ENCODE assay signal across 17 cellular contexts in the genomic region with DNA sequence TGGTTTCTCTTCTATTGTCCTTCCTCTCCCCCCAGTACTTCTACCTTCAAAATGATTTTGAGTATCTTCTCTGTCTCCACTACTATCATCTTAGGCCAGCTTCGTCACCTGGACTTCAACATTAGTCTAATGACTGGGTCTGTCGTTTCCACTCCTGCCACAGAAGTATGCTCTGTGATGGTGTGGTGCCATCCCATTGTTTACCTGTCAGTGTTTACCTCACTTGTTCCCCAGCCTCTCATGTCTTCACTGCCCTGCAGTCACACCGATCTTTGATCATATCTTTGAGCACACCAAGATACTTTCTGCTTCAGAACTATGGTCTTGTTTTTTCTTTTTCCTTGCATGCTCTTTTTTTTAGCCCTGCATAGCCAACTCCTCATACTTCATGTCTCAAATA.
DNase-seq lines count a peak whose midpoint lies in the region; ATAC-seq, FAIRE-seq and TF ChIP-seq lines count a peak whose summit lies in the region.
"Had no signal": no experiment of that assay in that cellular context is flagged by ENCODE, and none has a peak within 500 bp of the region (broad histone marks: within the 10 kb centered on the region; RNA-seq: fewer than 3 reads in every experiment).

No MANE protein-coding gene starts in this region.

- H4K8ac ChIP-seq in trophoblast cell (ENCODE audit: low read depth, low read length): no peak overlapping the region

- H2AK5ac ChIP-seq in trophoblast cell (ENCODE audit: low read length): no peak overlapping the region

- H2BK120ac ChIP-seq in trophoblast cell (ENCODE audit: insufficient read depth, low read length, poor library complexity): no peak overlapping the region

- no peak for ATAC-seq in GM18870 (IDR thresholded peaks at IDR 0.05; ENCODE audit: unreplicated experiment)
- ATAC-seq: K562 had no signal

- H3K79me1 ChIP-seq in trophoblast cell (ENCODE audit: low read length): peaks cover 8% of the 10 kb centered on the region

- intact Hi-C loops in tibial artery (cut with DNase I; ENCODE audit: low total_unique reads): loop anchor here (10.0 kb wide), 1 partner anchor 51 kb away; no protein-coding TSS in a partner anchor

- no peak overlapping the region for H3K4ac ChIP-seq in trophoblast cell (ENCODE audit: low read depth, low read length)

- H3K27me3 ChIP-seq in adipocyte (replicated peaks; ENCODE audit: control insufficient read depth, insufficient read depth, low read length) (no peaks in the 10 kb centered on the region), keratinocyte (ENCODE audit: control insufficient read depth, extremely low read depth, insufficient read depth, low read length) (no peaks in the 10 kb centered on the region), trophoblast cell (ENCODE audit: insufficient read depth, low read length) (no peaks in the 10 kb centered on the region), tibial artery (no peaks in the 10 kb centered on the region)
- H3K27me3 ChIP-seq: BE2C had no signal

- peaks cover 17% of the 10 kb centered on the region for H3K36me3 ChIP-seq in adipocyte (ENCODE audit: control insufficient read depth, insufficient read depth, low read length, severe bottlenecking)
- H3K36me3 ChIP-seq in keratinocyte (ENCODE audit: control insufficient read depth in 2 of 2, extremely low read depth in 1 of 2, insufficient read depth in 2 of 2, low read length in 2 of 2): peaks cover 2 to 9% of the 10 kb centered on the region in 2 experiments
- no peaks in the 10 kb centered on the region for H3K36me3 ChIP-seq in trophoblast cell (ENCODE audit: control insufficient read depth in 1 of 2, insufficient read depth in 2 of 2, low read length in 2 of 2)
- no peaks in the 10 kb centered on the region for H3K36me3 ChIP-seq in tibial artery

- H3K9me3 ChIP-seq in adipocyte (ENCODE audit: control insufficient read depth, low read length): no peaks in the 10 kb centered on the region
- no peaks in the 10 kb centered on the region for H3K9me3 ChIP-seq in keratinocyte (ENCODE audit: control insufficient read depth, low read depth, low read length)
- H3K9me3 ChIP-seq in trophoblast cell (ENCODE audit: insufficient read depth, low read depth, low read length): no peaks in the 10 kb centered on the region
- H3K9me3 ChIP-seq in tibial artery: no peaks in the 10 kb centered on the region
- H3K9me3 ChIP-seq: BE2C had no signal

- H3K79me2 ChIP-seq in keratinocyte (ENCODE audit: control insufficient read depth, insufficient read depth, low read length) (peaks cover 77% of the 10 kb centered on the region), trophoblast cell (ENCODE audit: control insufficient read depth, insufficient read depth, low read length, poor library complexity) (peaks cover 4% of the 10 kb centered on the region)

- H3K27ac ChIP-seq in keratinocyte (ENCODE audit: control insufficient read depth, insufficient read depth, low read length): no peak overlapping the region
- peak overlapping the region; percentile 45 for H3K27ac ChIP-seq in trophoblast cell (ENCODE audit: low read depth, low read length)
- H3K27ac ChIP-seq in tibial artery: peak overlapping the region; percentile 70 to 77

- no peak overlapping the region for H2BK12ac ChIP-seq in trophoblast cell (ENCODE audit: low read length)

- H3K14ac ChIP-seq in trophoblast cell (ENCODE audit: low read length): no peak overlapping the region

- peaks cover 56% of the 10 kb centered on the region for H3K4me1 ChIP-seq in adipocyte (ENCODE audit: control insufficient read depth, insufficient read depth, low read length)
- H3K4me1 ChIP-seq in keratinocyte (ENCODE audit: control insufficient read depth, extremely low read depth, insufficient read depth, low read length): peaks cover 21% of the 10 kb centered on the region
- H3K4me1 ChIP-seq in trophoblast cell (ENCODE audit: control insufficient read depth in 1 of 2, insufficient read depth in 2 of 2, low read length in 2 of 2): peaks cover 13 to 34% of the 10 kb centered on the region in 2 experiments
- H3K4me1 ChIP-seq in tibial artery: peaks cover 0 to 99% (median 49%) of the 10 kb centered on the region in 4 donors

- H4K12ac ChIP-seq in trophoblast cell (ENCODE audit: low read depth, low read length): no peak overlapping the region

- H2BK5ac ChIP-seq in trophoblast cell (ENCODE audit: low read depth, low read length, poor library complexity): no peak overlapping the region

- TF ChIP-seq CTCF in keratinocyte (optimal IDR thresholded peaks at IDR 0.05 in 1 of 3, IDR thresholded peaks at IDR 0.05 in 1 of 3, conservative IDR thresholded peaks at IDR 0.05 in 1 of 3; ENCODE audit: extremely low read depth in 1 of 3, insufficient read depth in 2 of 3, low read length in 3 of 3): no peak
- TF ChIP-seq CTCF in tibial artery (IDR thresholded peaks at IDR 0.05): no peak
- no peak for TF ChIP-seq CTCF in D721Med (IDR thresholded peaks at IDR 0.05; ENCODE audit: insufficient read depth, missing control alignments)

- DNase-seq in adipocyte (ENCODE audit: low read depth): peak; percentile 45
- no peak for DNase-seq in keratinocyte (ENCODE audit: low read depth, low spot score)
- DNase-seq in trophoblast cell: peak; percentile 45 to 69
- DNase-seq in tibial artery: no peak
- DNase-seq in D721Med (ENCODE audit: insufficient read length, low spot score): no peak
- DNase-seq in AG20443 (ENCODE audit: low spot score): no peak
- DNase-seq: BE2C; C1 segment of cervical spinal cord; CD4-positive, CD25-positive, alpha-beta regulatory T cell; CD8-positive, alpha-beta memory T cell; COR-L47; GOT3; H9 had no signal

- no peak overlapping the region for H3K23ac ChIP-seq in trophoblast cell (ENCODE audit: low read length)

- H3K4me2 ChIP-seq in keratinocyte (ENCODE audit: control insufficient read depth, extremely low read depth, insufficient read depth, low read depth, low read length) (no peak overlapping the region), trophoblast cell (ENCODE audit: low read length) (no peak overlapping the region)

- H3K4me3 ChIP-seq in adipocyte (ENCODE audit: low read length): no peak overlapping the region
- no peak overlapping the region for H3K4me3 ChIP-seq in keratinocyte (ENCODE audit: control insufficient read depth in 2 of 3, extremely low read depth in 1 of 3, insufficient read depth in 2 of 3, low read depth in 1 of 3, low read length in 3 of 3)
- H3K4me3 ChIP-seq in trophoblast cell (ENCODE audit: low read depth, low read length): no peak overlapping the region
- H3K4me3 ChIP-seq in tibial artery: no peak overlapping the region
- H3K4me3 ChIP-seq: K562 had no signal

- H2AFZ ChIP-seq in keratinocyte (ENCODE audit: control insufficient read depth, low read length) (no peak overlapping the region), trophoblast cell (ENCODE audit: insufficient read depth, low read length, poor library complexity) (no peak overlapping the region)

- no peaks in the 10 kb centered on the region for H3K9me1 ChIP-seq in keratinocyte (ENCODE audit: control insufficient read depth, extremely low read depth, insufficient read depth, low read length)

- dilution Hi-C loops in keratinocyte (cut with MboI; ENCODE audit: extremely low pct_ligation_motif_present, low sequenced_read_pairs): no loop called here

- peak; percentile 49 for FAIRE-seq in keratinocyte (lab: Jason Lieb, UNC)
- no peak for FAIRE-seq in D721Med (lab: Jason Lieb, UNC)
- FAIRE-seq: G401.6, GM12891, K562 had no signal

- no peak overlapping the region for H4K91ac ChIP-seq in trophoblast cell (ENCODE audit: low read depth, low read length)

- WGBS in trophoblast cell (ENCODE audit: extremely low coverage, insufficient coverage, insufficient read length): no CpG with 5 or more reads among the region's 3 CpGs

- H3K9ac ChIP-seq in adipocyte (ENCODE audit: low read length) (no peak overlapping the region), keratinocyte (ENCODE audit: control insufficient read depth, extremely low read depth, insufficient read depth, low read length) (no peak overlapping the region), trophoblast cell (ENCODE audit: low read length) (no peak overlapping the region)

- no peaks in the 10 kb centered on the region for H4K20me1 ChIP-seq in keratinocyte (ENCODE audit: control insufficient read depth, extremely low read depth, insufficient read depth, low read length)

- no peak overlapping the region for H3K18ac ChIP-seq in trophoblast cell (ENCODE audit: low read length)

Comparison
In these comparisons a context has a peak if more than half of its experiments do, and no peak if none do; other contexts are left out.
1. DNase-seq: peak in adipocyte (single experiment) and trophoblast cell (2 of 2); none in keratinocyte (single experiment), tibial artery (0 of 2), D721Med (single experiment) and AG20443 (single experiment).